In the genomic region with DNA sequence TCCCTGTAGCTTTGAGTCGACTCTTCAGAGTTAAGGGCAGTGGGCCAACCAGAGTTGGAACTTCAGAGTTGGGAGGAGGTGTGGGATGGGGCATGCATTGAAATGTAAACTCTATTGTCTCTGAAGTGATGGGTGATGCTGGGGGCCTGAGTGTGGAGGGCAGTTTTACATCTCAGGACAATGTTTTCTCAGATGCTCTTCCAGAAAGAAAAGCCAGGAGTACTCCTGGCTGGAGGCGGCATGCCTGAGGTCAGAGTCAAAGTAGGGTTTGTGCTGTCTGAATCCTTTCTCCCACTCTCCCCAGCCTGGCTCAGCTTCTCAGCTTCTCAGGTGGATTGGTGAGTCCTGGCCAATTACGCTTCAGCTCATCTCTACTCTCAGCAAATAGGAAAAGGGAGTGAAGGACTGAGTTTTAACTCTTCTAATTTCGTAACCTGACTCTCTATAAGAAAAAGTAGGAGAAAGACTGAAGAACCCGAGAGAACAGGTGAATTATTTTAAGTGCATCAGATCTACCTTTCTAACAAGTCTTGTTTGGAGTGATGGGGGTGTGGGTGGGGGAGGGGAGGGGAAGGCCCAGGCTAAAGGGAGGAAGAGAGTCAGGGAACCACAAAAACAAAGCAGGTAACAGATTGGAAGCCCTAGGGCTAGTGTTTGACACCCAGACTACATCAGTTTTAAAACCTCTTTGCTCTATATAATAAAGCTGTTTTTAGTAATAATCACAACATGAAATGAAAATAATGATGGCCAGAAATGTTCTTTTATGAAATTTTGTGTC, we compare ENCODE assay signal across 1 cellular context.
A peak's percentile ranks its signal among the peaks of the same experiment; 100 is the strongest.
TF ChIP-seq lines count a peak whose summit lies in the region.

No MANE protein-coding gene starts in this region.

TF ChIP-seq in H1, 55 proteins besides CTCF, POLR2A, EP300 and RAD21:
- TF ChIP-seq JUN (IDR thresholded peaks at IDR 0.05; ENCODE audit: low read depth, low read length) (no peak), RXRA (IDR thresholded peaks at IDR 0.05; ENCODE audit: insufficient read depth, low read depth, low read length) (no peak), BCL11A (IDR thresholded peaks at IDR 0.05; ENCODE audit: low read depth in 2 of 2, low read length in 2 of 2) (no peak), CHD7 (IDR thresholded peaks at IDR 0.05; ENCODE audit: insufficient replicate concordance, low read length) (no peak), SIN3A (conservative IDR thresholded peaks at IDR 0.05 in 1 of 2, IDR thresholded peaks at IDR 0.05 in 1 of 2; ENCODE audit: low read depth in 1 of 2, low read length in 2 of 2) (0 out of 4 replicates have a peak, but pooled peaks of 1 of the 2 experiments have one; percentile 28), RBBP5 (IDR thresholded peaks at IDR 0.05; ENCODE audit: borderline replicate concordance, low read depth, low read length) (no peak), SUZ12 (IDR thresholded peaks at IDR 0.05; ENCODE audit: low read length) (no peak), SRF (IDR thresholded peaks at IDR 0.05; ENCODE audit: low read depth, low read length) (no peak), TCF12 (IDR thresholded peaks at IDR 0.05; ENCODE audit: low read depth, low read length) (no peak), POLR2AphosphoS5 (IDR thresholded peaks at IDR 0.05; ENCODE audit: low read depth, low read length) (peak; percentile 70; the same call in 1 of the 2 replicates), ASH2L (IDR thresholded peaks at IDR 0.05; ENCODE audit: low read length) (peak; percentile 60), RNF2 (IDR thresholded peaks at IDR 0.05; ENCODE audit: borderline replicate concordance, low read depth, low read length, missing control alignments, poor library complexity, severe bottlenecking) (no peak), CBX5 (IDR thresholded peaks at IDR 0.05; ENCODE audit: low read depth, low read length) (no peak), BACH1 (IDR thresholded peaks at IDR 0.05; ENCODE audit: low read length) (no peak), RFX5 (IDR thresholded peaks at IDR 0.05; ENCODE audit: borderline replicate concordance, low read depth, low read length) (no peak), YY1 (IDR thresholded peaks at IDR 0.05; ENCODE audit: low read depth, low read length) (peak; percentile 38; the same call in 1 of the 2 replicates), MAX (IDR thresholded peaks at IDR 0.05) (no peak), E2F6 (IDR thresholded peaks at IDR 0.05) (no peak), KDM4A (IDR thresholded peaks at IDR 0.05; ENCODE audit: low read depth, low read length, severe bottlenecking) (no peak), NANOG (IDR thresholded peaks at IDR 0.05; ENCODE audit: insufficient read depth, low read depth, low read length, poor library complexity, severe bottlenecking) (no peak), CBX8 (IDR thresholded peaks at IDR 0.05; ENCODE audit: borderline replicate concordance, low read depth, low read length) (no peak), TAF7 (optimal IDR thresholded peaks at IDR 0.05; ENCODE audit: borderline replicate concordance, low read depth, low read length) (peak; percentile 77), BRCA1 (IDR thresholded peaks at IDR 0.05; ENCODE audit: low read depth, low read length) (no peak), HDAC6 (IDR thresholded peaks at IDR 0.05; ENCODE audit: low read depth, low read length) (no peak), TAF1 (IDR thresholded peaks at IDR 0.05; ENCODE audit: low read depth, low read length) (peak; percentile 72), ZNF274 (IDR thresholded peaks at IDR 0.05; ENCODE audit: borderline replicate concordance, extremely low read depth, low read length) (no peak), GTF2F1 (IDR thresholded peaks at IDR 0.05; ENCODE audit: borderline replicate concordance, low read depth, low read length) (no peak), KDM5A (IDR thresholded peaks at IDR 0.05; ENCODE audit: low read length) (no peak), EZH2 (IDR thresholded peaks at IDR 0.05; ENCODE audit: low read depth, low read length, severe bottlenecking) (no peak), SAP30 (IDR thresholded peaks at IDR 0.05; ENCODE audit: insufficient read depth, insufficient replicate concordance, low read length) (no peak), HDAC2 (IDR thresholded peaks at IDR 0.05; ENCODE audit: borderline replicate concordance in 1 of 2, low read depth in 2 of 2, low read length in 2 of 2) (no peak), CHD1 (IDR thresholded peaks at IDR 0.05; ENCODE audit: low read depth, low read length) (no peak), EGR1 (IDR thresholded peaks at IDR 0.05; ENCODE audit: borderline replicate concordance, low read depth, low read length) (no peak), POU5F1 (IDR thresholded peaks at IDR 0.05; ENCODE audit: low read depth, low read length) (no peak), TEAD4 (IDR thresholded peaks at IDR 0.05; ENCODE audit: low read depth, low read length) (no peak), JUND (IDR thresholded peaks at IDR 0.05; ENCODE audit: low read length) (no peak), TBP (IDR thresholded peaks at IDR 0.05; ENCODE audit: low read depth, low read length) (peak; percentile 65), PHF8 (conservative IDR thresholded peaks at IDR 0.05; ENCODE audit: low read depth, low read length) (no peak), SIX5 (IDR thresholded peaks at IDR 0.05; ENCODE audit: low read depth, low read length) (no peak), SP2 (IDR thresholded peaks at IDR 0.05; ENCODE audit: low read length) (no peak)
- TF ChIP-seq, protein P1, sequence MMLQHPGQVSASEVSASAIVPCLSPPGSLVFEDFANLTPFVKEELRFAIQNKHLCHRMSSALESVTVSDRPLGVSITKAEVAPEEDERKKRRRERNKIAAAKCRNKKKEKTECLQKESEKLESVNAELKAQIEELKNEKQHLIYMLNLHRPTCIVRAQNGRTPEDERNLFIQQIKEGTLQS (IDR thresholded peaks at IDR 0.05; ENCODE audit: insufficient read depth, low read depth, low read length), result no peak
- TF ChIP-seq, protein P2, sequence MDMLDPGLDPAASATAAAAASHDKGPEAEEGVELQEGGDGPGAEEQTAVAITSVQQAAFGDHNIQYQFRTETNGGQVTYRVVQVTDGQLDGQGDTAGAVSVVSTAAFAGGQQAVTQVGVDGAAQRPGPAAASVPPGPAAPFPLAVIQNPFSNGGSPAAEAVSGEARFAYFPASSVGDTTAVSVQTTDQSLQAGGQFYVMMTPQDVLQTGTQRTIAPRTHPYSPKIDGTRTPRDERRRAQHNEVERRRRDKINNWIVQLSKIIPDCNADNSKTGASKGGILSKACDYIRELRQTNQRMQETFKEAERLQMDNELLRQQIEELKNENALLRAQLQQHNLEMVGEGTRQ (IDR thresholded peaks at IDR 0.05; ENCODE audit: low read length), result no peak
- TF ChIP-seq, protein P3, sequence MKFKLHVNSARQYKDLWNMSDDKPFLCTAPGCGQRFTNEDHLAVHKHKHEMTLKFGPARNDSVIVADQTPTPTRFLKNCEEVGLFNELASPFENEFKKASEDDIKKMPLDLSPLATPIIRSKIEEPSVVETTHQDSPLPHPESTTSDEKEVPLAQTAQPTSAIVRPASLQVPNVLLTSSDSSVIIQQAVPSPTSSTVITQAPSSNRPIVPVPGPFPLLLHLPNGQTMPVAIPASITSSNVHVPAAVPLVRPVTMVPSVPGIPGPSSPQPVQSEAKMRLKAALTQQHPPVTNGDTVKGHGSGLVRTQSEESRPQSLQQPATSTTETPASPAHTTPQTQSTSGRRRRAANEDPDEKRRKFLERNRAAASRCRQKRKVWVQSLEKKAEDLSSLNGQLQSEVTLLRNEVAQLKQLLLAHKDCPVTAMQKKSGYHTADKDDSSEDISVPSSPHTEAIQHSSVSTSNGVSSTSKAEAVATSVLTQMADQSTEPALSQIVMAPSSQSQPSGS (IDR thresholded peaks at IDR 0.05; ENCODE audit: low read length), result peak; percentile 54; the same call in 1 of the 2 replicates
TF ChIP-seq in H1: peak in this region for 8.
